Comparison of ENCODE assay signal across 8 cellular contexts in genomic region chr2:56183643-56184499, GRCh38. TPM values are rescaled to one million over a fixed set of nuclear protein-coding genes. Genes with fewer than 3 reads are reported as not detected.
A peak's percentile ranks its signal among the peaks of the same experiment; 100 is the strongest.
DNase-seq lines count a peak whose midpoint lies in the region; ATAC-seq and TF ChIP-seq lines count a peak whose summit lies in the region.

TSS of gene CCDC85A (plus strand) at chr2:56183990. CDS start at chr2:56184625, 635 bp downstream.

- H3K9ac ChIP-seq in SU-DHL-6 (ENCODE audit: low read length) = no peak within 1 kb of the TSS

- H3K27me3 ChIP-seq in SU-DHL-6 (ENCODE audit: low read length) (no peaks in the 10 kb centered on the region), right atrium auricular region (no peaks in the 10 kb centered on the region), prostate gland (replicated peaks; ENCODE audit: insufficient read depth) (no peaks in the 10 kb centered on the region)

- peak within 1 kb of the TSS; percentile 47 for H3K4me2 ChIP-seq in SU-DHL-6 (ENCODE audit: low read depth, low read length, poor library complexity, severe bottlenecking)

- TF ChIP-seq POLR2A in prostate gland (IDR thresholded peaks at IDR 0.05) = no peak

- no peaks in the 10 kb centered on the region for H4K20me1 ChIP-seq in SU-DHL-6 (ENCODE audit: low read depth, low read length)

- H3K27ac ChIP-seq in SU-DHL-6 (ENCODE audit: low read depth, low read length) (no peak within 1 kb of the TSS), angular gyrus (ENCODE audit: low read depth, low read length) (peak within 1 kb of the TSS; percentile 33), right atrium auricular region (peak within 1 kb of the TSS; percentile 61 to 70), prostate gland (peak within 1 kb of the TSS; percentile 21 to 33)

- H3K9me2 ChIP-seq in SU-DHL-6 (replicated peaks; ENCODE audit: insufficient read depth, low read length) = no peaks in the 10 kb centered on the region

- H2AFZ ChIP-seq in SU-DHL-6 (ENCODE audit: low read depth, low read length, severe bottlenecking) = peak within 1 kb of the TSS; percentile 54

- H3K9me3 ChIP-seq in SU-DHL-6 (ENCODE audit: insufficient read depth, low read length) = no peaks in the 10 kb centered on the region
- no peaks in the 10 kb centered on the region for H3K9me3 ChIP-seq in right atrium auricular region
- H3K9me3 ChIP-seq in prostate gland = no peaks in the 10 kb centered on the region

- no peaks in the 10 kb centered on the region for H3K36me3 ChIP-seq in SU-DHL-6 (ENCODE audit: low read length)
- H3K36me3 ChIP-seq in right atrium auricular region = no peaks in the 10 kb centered on the region
- no peaks in the 10 kb centered on the region for H3K36me3 ChIP-seq in prostate gland

- DNase-seq in NCI-H1092 (lab: John Stamatoyannopoulos, UW) (peak; percentile 72), right atrium auricular region (ENCODE audit: low spot score) (peak; percentile 88), prostate gland (ENCODE audit: low spot score) (peak; percentile 81), cortex of kidney (lab: John Stamatoyannopoulos, UW) (no peak)

- H3K4me1 ChIP-seq in right atrium auricular region = peaks cover 0 to 22% of the 10 kb centered on the region in 2 donors
- H3K4me1 ChIP-seq in prostate gland (replicated peaks) = no peaks in the 10 kb centered on the region

- H3K4me3 ChIP-seq in SU-DHL-6 (ENCODE audit: insufficient read depth, low read length, poor library complexity, severe bottlenecking) = no peak within 1 kb of the TSS
- peak within 1 kb of the TSS; percentile 53 to 70 for H3K4me3 ChIP-seq in right atrium auricular region
- peak within 1 kb of the TSS; percentile 39 to 49 for H3K4me3 ChIP-seq in prostate gland

- no peaks in the 10 kb centered on the region for H3K79me2 ChIP-seq in SU-DHL-6 (ENCODE audit: insufficient read depth, low read length)

- TF ChIP-seq CTCF in GM12874 (IDR thresholded peaks at IDR 0.05; ENCODE audit: insufficient read depth, low read depth, low read length) (peak; percentile 95), SU-DHL-6 (IDR thresholded peaks at IDR 0.05; ENCODE audit: insufficient read depth, low read length, poor library complexity, severe bottlenecking) (peak; percentile 67), right atrium auricular region (IDR thresholded peaks at IDR 0.05) (peak; percentile 90 to 98), prostate gland (IDR thresholded peaks at IDR 0.05) (peak; percentile 79 to 94 (median 84))

- ATAC-seq in HG02642 (IDR thresholded peaks at IDR 0.05; ENCODE audit: poor library complexity, unreplicated experiment) = peak; percentile 96

- intact Hi-C loops in prostate gland (cut with DNase I) = loop anchor here (2.0 to 10.0 kb wide), 3 partner anchors 281 to 1333 kb away; no protein-coding TSS in a partner anchor

- under 1% methylated on average over 54 of the region's 86 CpGs for WGBS in prostate gland

- no peaks in the 10 kb centered on the region for H3F3A ChIP-seq in SU-DHL-6 (ENCODE audit: insufficient read depth)

RNA-seq across cellular contexts. Expression of gene CCDC85A, which starts in this region (rescaled TPM):
- total RNA-seq in right atrium auricular region = 1 to 10 TPM; 2.4 to 5.0 TPM
- total RNA-seq in prostate gland = 1 to 10 TPM; 1.5 to 4.5 TPM
